18 cellular contexts compared by ENCODE assay signal in the genomic region with DNA sequence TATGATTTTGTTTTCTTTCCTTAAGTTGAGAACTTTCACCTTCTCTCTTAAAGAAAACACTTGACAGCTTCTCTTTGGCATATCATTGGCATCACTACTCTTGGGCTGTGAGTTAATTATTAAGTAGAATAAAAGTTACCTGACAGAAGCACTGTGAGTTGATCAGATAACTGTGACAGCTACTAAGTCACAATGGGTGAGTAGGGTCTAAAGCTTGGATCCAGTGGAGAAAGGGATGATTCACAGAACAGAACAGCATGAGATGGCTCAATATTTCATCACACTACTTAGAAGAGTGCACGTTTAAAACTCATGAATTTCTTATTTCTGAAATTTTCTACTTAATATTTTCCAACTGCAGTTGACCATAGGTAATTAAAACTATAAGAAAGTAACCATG.
"Had no signal": no experiment of that assay in that cellular context is flagged by ENCODE, and none has a peak within 500 bp of the region (broad histone marks: within the 10 kb centered on the region; RNA-seq: fewer than 3 reads in every experiment).

No MANE protein-coding gene starts in this region.

- H3K9me3 ChIP-seq: esophagus muscularis mucosa, gastroesophageal sphincter, mucosa of descending colon, neutrophil, psoas muscle, testis, transverse colon had no signal

- DNase-seq: cortex of kidney; dorsolateral prefrontal cortex; effector CD8-positive, alpha-beta T cell; glutamatergic neuron; immature natural killer cell; mucosa of descending colon; naive thymus-derived CD8-positive, alpha-beta T cell; psoas muscle; stimulated activated CD4-positive, alpha-beta T cell treated with anti-CD3 and anti-CD28 coated beads, Interleukin-2, amount 100 ng/mL, for 24 hours; stimulated activated CD4-positive, alpha-beta T cell treated with anti-CD3 and anti-CD28 coated beads, Interleukin-4, amount 100 ng/mL, for 4 hours; stimulated activated naive B cell treated with anti-CD40 and anti-IgM and Interleukin-4, amounts not matched to agents 10 μg/mL and 1 μg/mL and 100 μg/mL, for 72 hours; stimulated activated naive CD8-positive, alpha-beta T cell treated with anti-CD3 and anti-CD28 coated beads, Interleukin-15, amount 100 ng/mL, for 72 hours; testis; transverse colon had no signal

- H3K4me1 ChIP-seq: esophagus muscularis mucosa, gastroesophageal sphincter, psoas muscle, testis, transverse colon had no signal

- H3K36me3 ChIP-seq: esophagus muscularis mucosa, gastroesophageal sphincter, neutrophil, transverse colon had no signal

- H3K4me3 ChIP-seq: dorsolateral prefrontal cortex, esophagus muscularis mucosa, gastroesophageal sphincter, mucosa of descending colon, psoas muscle, skin epidermis, testis, transverse colon had no signal

- H3K27me3 ChIP-seq: dorsolateral prefrontal cortex, esophagus muscularis mucosa, gastroesophageal sphincter, neutrophil, testis, transverse colon had no signal
